11 cellular contexts compared by ENCODE assay signal in genomic region chr14:53542692-53543091, GRCh38.
A peak's percentile ranks its signal among the peaks of the same experiment; 100 is the strongest.
DNase-seq lines count a peak whose midpoint lies in the region; ATAC-seq and TF ChIP-seq lines count a peak whose summit lies in the region.
"Had no signal": no experiment of that assay in that cellular context is flagged by ENCODE, and none has a peak within 500 bp of the region (broad histone marks: within the 10 kb centered on the region; RNA-seq: fewer than 3 reads in every experiment).

No MANE protein-coding gene starts in this region.

- H3K36me3 ChIP-seq in adrenal gland (replicated peaks in 1 of 2) (no peaks in the 10 kb centered on the region), liver (ENCODE audit: control insufficient read depth in 4 of 4, insufficient read depth in 3 of 4, low read depth in 1 of 4, low read length in 3 of 4) (no peaks in the 10 kb centered on the region), transverse colon (no peaks in the 10 kb centered on the region)
- H3K36me3 ChIP-seq: spleen had no signal

- TF ChIP-seq CTCF in adrenal gland (IDR thresholded peaks at IDR 0.05) (no peak), liver (IDR thresholded peaks at IDR 0.05; ENCODE audit: low read depth, low read length, missing input control) (no peak), transverse colon (IDR thresholded peaks at IDR 0.05) (no peak)

- DNase-seq in COR-L47 (lab: John Stamatoyannopoulos, UW) (peak; percentile 37), NCI-H1092 treated with DMSO at 0.1 percent for 48 hours (lab: John Stamatoyannopoulos, UW) (peak; percentile 86), adrenal gland (peak; percentile 11 to 81 (median 39)), NCI-H2107 (lab: John Stamatoyannopoulos, UW) (no peak), transverse colon (no peak)
- DNase-seq in activated naive CD4-positive, alpha-beta T cell (lab: John Stamatoyannopoulos, UW): no peak
- DNase-seq: CD4-positive, CD25-positive, alpha-beta regulatory T cell; left cardiac atrium; spleen had no signal

- H3K4me1 ChIP-seq in adrenal gland (replicated peaks in 1 of 2) (peaks cover 0 to 4% of the 10 kb centered on the region in 2 donors), liver (ENCODE audit: control insufficient read depth in 4 of 4, insufficient read depth in 4 of 4, low read length in 3 of 4) (no peaks in the 10 kb centered on the region), transverse colon (peaks cover 0 to 29% (median 4%) of the 10 kb centered on the region in 4 donors)

- no peak for ATAC-seq in GM21825 (IDR thresholded peaks at IDR 0.05; ENCODE audit: unreplicated experiment)

- TF ChIP-seq POLR2A in adrenal gland (IDR thresholded peaks at IDR 0.05) (no peak), transverse colon (IDR thresholded peaks at IDR 0.05) (no peak)

- TF ChIP-seq RAD21 in liver (IDR thresholded peaks at IDR 0.05): peak in 1 of 2 donors; percentile 24

- H3K9ac ChIP-seq in liver (ENCODE audit: low read depth in 1 of 2, low read length in 2 of 2): no peak overlapping the region

- H3K27me3 ChIP-seq in adrenal gland (no peaks in the 10 kb centered on the region), liver (ENCODE audit: control insufficient read depth in 4 of 4, insufficient read depth in 4 of 4, low read length in 3 of 4) (no peaks in the 10 kb centered on the region), transverse colon (no peaks in the 10 kb centered on the region)

- in situ Hi-C loops in transverse colon (cut with MboI; ENCODE audit: low pct_ligation_motif_present in 1 of 4, low pct_unique_long_range_greater_than_20kb in 1 of 4, low sequenced_read_pairs in 3 of 4): loop anchor here (25.0 kb wide), 2 partner anchors 645 to 795 kb away; no protein-coding TSS in a partner anchor

- 13 to 21% (median 19%) methylated on average over 3 of the region's 3 CpGs for WGBS in adrenal gland, 4 donors
- 45% methylated on average over 3 of the region's 3 CpGs for WGBS in liver
- 40 to 48% methylated on average over 3 of the region's 3 CpGs for WGBS in transverse colon (ENCODE audit: low coverage in 1 of 2), 2 donors

- intact Hi-C loops in adrenal gland (cut with DNase I): loop anchor here in 1 of 2 donors (10.0 kb wide), 1 partner anchor 632 kb away; no protein-coding TSS in a partner anchor
- intact Hi-C loops in transverse colon (cut with DNase I; ENCODE audit: low total_unique reads): loop anchor here (10.0 kb wide), 1 partner anchor 632 kb away; no protein-coding TSS in a partner anchor

- H3K4me3 ChIP-seq in adrenal gland (no peak overlapping the region), liver (ENCODE audit: low read depth in 1 of 3, low read length in 3 of 3) (no peak overlapping the region), transverse colon (no peak overlapping the region)
- H3K4me3 ChIP-seq: spleen had no signal

- no peak for TF ChIP-seq EP300 in transverse colon (IDR thresholded peaks at IDR 0.05; ENCODE audit: low read depth)

- H3K27ac ChIP-seq in adrenal gland (no peak overlapping the region), liver (ENCODE audit: low read depth in 1 of 2, low read length in 2 of 2) (no peak overlapping the region), transverse colon (peak overlapping the region in 2 of 4 donors; percentile 9 to 17)
- H3K27ac ChIP-seq: spleen had no signal

- H3K9me3 ChIP-seq in adrenal gland (replicated peaks in 1 of 3) (no peaks in the 10 kb centered on the region), liver (ENCODE audit: control insufficient read depth in 4 of 4, low read length in 3 of 4) (no peaks in the 10 kb centered on the region), transverse colon (no peaks in the 10 kb centered on the region)
- H3K9me3 ChIP-seq: spleen had no signal

TF ChIP-seq in liver, 16 proteins besides CTCF, POLR2A, EP300 and RAD21:
- TF ChIP-seq GABPA (IDR thresholded peaks at IDR 0.05 in 1 of 2, conservative IDR thresholded peaks at IDR 0.05 in 1 of 2): no peak
- no peak for TF ChIP-seq MAX (IDR thresholded peaks at IDR 0.05)
- TF ChIP-seq NR2F2 (IDR thresholded peaks at IDR 0.05): peak; percentile 50
- TF ChIP-seq HNF4A (conservative IDR thresholded peaks at IDR 0.05): no peak
- no peak for TF ChIP-seq TAF1 (conservative IDR thresholded peaks at IDR 0.05)
- no peak for TF ChIP-seq SP1 (IDR thresholded peaks at IDR 0.05)
- no peak for TF ChIP-seq FOXA2 (IDR thresholded peaks at IDR 0.05)
TF ChIP-seq in liver: peak in this region for 1.

Comparison
In these comparisons a context has a peak if more than half of its experiments do, and no peak if none do; other contexts are left out.
1. DNase-seq: peak in COR-L47 (single experiment), NCI-H1092 treated with DMSO at 0.1 percent for 48 hours (single experiment) and adrenal gland (7 of 7); none in activated naive CD4-positive, alpha-beta T cell (0 of 4), NCI-H2107 (single experiment) and transverse colon (single experiment).